In genomic region chr12:15688202-15688736, GRCh38 we compare ENCODE assay signal across 2 cellular contexts.
TF ChIP-seq lines count a peak whose summit lies in the region.

No MANE protein-coding gene starts in this region.

TF ChIP-seq in SK-N-SH, 30 proteins besides CTCF, POLR2A, EP300 and RAD21 (continued from another document):
- TF ChIP-seq ZBTB33 (IDR thresholded peaks at IDR 0.05; ENCODE audit: borderline replicate concordance, low read depth) (no peak), MAX (IDR thresholded peaks at IDR 0.05; ENCODE audit: low read depth) (no peak), RXRA (IDR thresholded peaks at IDR 0.05; ENCODE audit: borderline replicate concordance, low read depth) (no peak)

TF ChIP-seq in SK-N-SH treated with all-trans-retinoic acid at 6 μM for 48 hours, 23 proteins besides CTCF, POLR2A, EP300 and RAD21 (continued from another document):
- TF ChIP-seq BACH2 (CRISPR knock-in tag; IDR thresholded peaks at IDR 0.05; ENCODE audit: borderline replicate concordance) (no peak), ISL1 (CRISPR knock-in tag; IDR thresholded peaks at IDR 0.05) (no peak)
